ENCODE assay signal across 14 cellular contexts in the genomic region with DNA sequence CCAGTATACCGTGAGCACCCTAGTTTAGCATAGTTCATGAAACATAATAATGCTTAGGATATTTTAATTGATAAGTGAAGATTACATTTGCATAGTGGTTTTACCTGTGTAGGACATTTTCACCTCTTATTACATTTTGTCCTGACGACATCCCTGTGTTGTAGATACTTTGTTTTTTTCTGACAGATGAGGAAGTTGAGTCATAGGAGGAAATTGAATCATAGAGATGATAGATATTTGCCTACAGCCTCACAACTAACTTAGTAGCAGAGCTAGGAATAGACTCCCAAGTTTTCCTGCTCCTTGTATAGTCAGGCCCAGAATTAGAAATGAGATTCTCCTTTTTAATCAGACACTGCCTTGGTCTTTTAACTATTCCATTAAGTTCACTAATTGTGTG.
DNase-seq lines count a peak whose midpoint lies in the region; ATAC-seq, FAIRE-seq and TF ChIP-seq lines count a peak whose summit lies in the region.
"Had no signal": no experiment of that assay in that cellular context is flagged by ENCODE, and none has a peak within 500 bp of the region (broad histone marks: within the 10 kb centered on the region; RNA-seq: fewer than 3 reads in every experiment).

No MANE protein-coding gene starts in this region.

- TF ChIP-seq POLR2A in GM12891 (IDR thresholded peaks at IDR 0.05; ENCODE audit: low read depth, low read length) = no peak

- H3K4me1 Mint-ChIP-seq in T-cell = peaks cover 8 to 26% (median 26%) of the 10 kb centered on the region in 3 donors

- POLR2A ChIA-PET in T-cell (lab: Charles Lee) = interaction anchor here in 1 of 2 donors (0.6 kb wide), 1 partner anchor 26 kb away, joined by 3 read pairs; no protein-coding TSS in a partner anchor

- DNase-seq in ACHN (peak; percentile 26), HL-60 (ENCODE audit: low read depth in 1 of 2, low spot score in 1 of 2) (no peak), T-cell (no peak), foreskin fibroblast (peak; percentile 34 to 61), midbrain (lab: John Stamatoyannopoulos, UW) (no peak), GM12891 (ENCODE audit: insufficient read length, low spot score) (no peak)
- DNase-seq: activated CD8-positive, alpha-beta memory T cell treated with anti-CD3 and anti-CD28 coated beads for 24 hours; central memory CD4-positive, alpha-beta T cell; NCI-H1930; SHP77 treated with DMSO at 0.1 percent for 48 hours; stimulated activated CD4-positive, alpha-beta T cell treated with anti-CD3 and anti-CD28 coated beads, Interleukin-4, amount 100 ng/mL, for 1 hour had no signal

- ATAC-seq in T-cell (replicated peaks in 1 of 4) (peak in 3 of 4 experiments; percentile 60 to 79 (median 77)), GM21576 (IDR thresholded peaks at IDR 0.05; ENCODE audit: unreplicated experiment) (no peak), HG02588 (IDR thresholded peaks at IDR 0.05; ENCODE audit: unreplicated experiment) (no peak)

- in situ Hi-C loops in ACHN (cut with HindIII; ENCODE audit: low pct_ligation_motif_present, low pct_unique_long_range_greater_than_20kb, low sequenced_read_pairs) = no loop called here

- H3K27me3 Mint-ChIP-seq in T-cell = no peaks in the 10 kb centered on the region

- H3K36me3 Mint-ChIP-seq in T-cell = peaks cover 1% of the 10 kb centered on the region

- no peaks in the 10 kb centered on the region for H3K9me3 Mint-ChIP-seq in T-cell

- no peak for FAIRE-seq in GM12891 (lab: Jason Lieb, UNC)

- CTCF ChIA-PET in T-cell (lab: Charles Lee) = no interaction called here

- H3K27me3 ChIP-seq in HL-60 (ENCODE audit: insufficient read depth, poor library complexity, severe bottlenecking) = no peaks in the 10 kb centered on the region

- H3K4me3 ChIP-seq in HL-60 (replicated peaks; ENCODE audit: insufficient read depth, low read length) (no peak overlapping the region), foreskin fibroblast (ENCODE audit: low read depth in 1 of 2, low read length in 2 of 2) (no peak overlapping the region)
- H3K4me3 ChIP-seq: thoracic aorta had no signal

- TF ChIP-seq CTCF in HL-60 (IDR thresholded peaks at IDR 0.05; ENCODE audit: insufficient read depth, low read length) (no peak), foreskin fibroblast (IDR thresholded peaks at IDR 0.05; ENCODE audit: low read depth, low read length) (no peak)

- no peak overlapping the region for H3K27ac Mint-ChIP-seq in T-cell

- peak overlapping the region; percentile 66 for H3K27ac ChIP-seq in HL-60 (replicated peaks)
- H3K27ac ChIP-seq: thoracic aorta had no signal

- no peak overlapping the region for H3K4me3 Mint-ChIP-seq in T-cell

TF ChIP-seq in GM12891, 5 proteins besides CTCF, POLR2A, EP300 and RAD21:
- TF ChIP-seq POLR2AphosphoS5 (IDR thresholded peaks at IDR 0.05; ENCODE audit: low read depth, low read length) (no peak), POU2F2 (IDR thresholded peaks at IDR 0.05; ENCODE audit: low read depth, low read length) (no peak), TAF1 (IDR thresholded peaks at IDR 0.05; ENCODE audit: low read depth, low read length) (no peak), PAX5 (IDR thresholded peaks at IDR 0.05; ENCODE audit: insufficient read depth, low read length, severe bottlenecking) (no peak), SPI1 (IDR thresholded peaks at IDR 0.05; ENCODE audit: low read depth, low read length) (no peak)

Comparison
In these comparisons a context has a peak if more than half of its experiments do, and no peak if none do; other contexts are left out.
1. DNase-seq: peak in ACHN (single experiment) and foreskin fibroblast (2 of 2); none in HL-60 (0 of 2), T-cell (0 of 34), midbrain (single experiment) and GM12891 (single experiment).
2. ATAC-seq: peak in T-cell (3 of 4); none in GM21576 (single experiment) and HG02588 (single experiment).